In the genomic region with DNA sequence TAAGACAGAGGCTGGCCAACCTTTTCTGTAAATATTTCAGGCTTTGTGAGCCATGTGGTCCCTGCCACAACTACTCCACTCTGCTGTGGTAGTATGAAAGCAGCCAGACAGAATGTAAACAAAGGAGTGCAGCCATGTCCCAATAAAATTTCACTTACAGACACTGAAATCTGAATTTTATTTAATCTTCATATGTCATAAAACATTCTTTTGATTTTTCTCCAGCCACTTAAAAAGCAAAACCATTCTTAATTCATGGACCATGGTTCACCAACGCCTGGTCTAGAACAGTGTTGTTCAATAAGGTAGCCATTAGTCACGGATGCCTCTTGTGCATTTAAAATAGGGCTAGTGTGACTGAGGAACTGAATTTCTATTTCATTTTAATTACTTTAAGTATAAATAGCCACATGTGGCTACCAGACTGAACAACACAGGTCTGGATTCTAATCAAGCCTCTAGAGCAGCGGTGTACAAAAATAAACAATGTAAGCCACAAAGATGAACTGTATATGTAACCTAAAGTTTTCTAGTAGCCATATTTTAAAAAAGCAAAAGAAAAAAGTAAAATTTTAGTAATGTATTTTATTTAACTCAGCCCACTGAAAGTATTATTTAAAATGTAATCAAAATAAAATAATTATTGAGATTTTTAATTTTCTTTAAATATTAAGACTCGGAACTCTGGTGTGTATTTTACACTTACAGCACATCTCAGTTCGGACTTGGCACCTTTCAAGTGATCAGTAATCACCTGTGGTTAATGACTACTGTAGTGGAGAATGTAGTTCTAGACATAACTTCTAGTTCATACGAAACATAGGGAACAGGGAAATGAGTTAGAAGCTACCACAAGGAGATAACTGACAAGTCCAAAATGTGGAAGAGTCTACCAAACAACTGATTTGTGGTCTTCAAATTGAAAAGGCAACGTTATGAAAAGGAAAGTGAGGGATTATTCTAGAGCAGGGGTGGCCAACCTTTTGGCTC, we compare ENCODE assay signal across 29 cellular contexts. TPM values are rescaled to one million over a fixed set of nuclear protein-coding genes. Genes with fewer than 3 reads are reported as not detected.
DNase-seq lines count a peak whose midpoint lies in the region; ATAC-seq and TF ChIP-seq lines count a peak whose summit lies in the region.
"Had no signal": no experiment of that assay in that cellular context is flagged by ENCODE, and none has a peak within 500 bp of the region (broad histone marks: within the 10 kb centered on the region; RNA-seq: fewer than 3 reads in every experiment).

No MANE protein-coding gene starts in this region.

- no peak overlapping the region for H3K14ac ChIP-seq in IMR-90 (replicated peaks; ENCODE audit: low read depth, low read length)

- H3K4me1 ChIP-seq in IMR-90 (ENCODE audit: control insufficient read depth, insufficient read depth, low read length) (no peaks in the 10 kb centered on the region), aorta (ENCODE audit: control insufficient read depth in 1 of 2, insufficient read depth in 2 of 2, low read length in 2 of 2) (no peaks in the 10 kb centered on the region)
- H3K4me1 ChIP-seq: BLaER1, gastrocnemius medialis, Peyer's patch had no signal

- H3K9me3 ChIP-seq in IMR-90 (ENCODE audit: control insufficient read depth, insufficient read depth, low read length) (no peaks in the 10 kb centered on the region), aorta (ENCODE audit: control insufficient read depth, low read length) (no peaks in the 10 kb centered on the region)
- H3K9me3 ChIP-seq: BLaER1, gastrocnemius medialis, Peyer's patch had no signal

- TF ChIP-seq CTCF in BJ (IDR thresholded peaks at IDR 0.05; ENCODE audit: insufficient read depth, low read depth, low read length): no peak
- no peak for TF ChIP-seq CTCF in IMR-90 (conservative IDR thresholded peaks at IDR 0.05; ENCODE audit: low read depth, low read length)
- TF ChIP-seq CTCF in astrocyte of the spinal cord (IDR thresholded peaks at IDR 0.05; ENCODE audit: low read depth, low read length): no peak

- dilution Hi-C loops in IMR-90 (cut with HindIII; ENCODE audit: low sequenced_read_pairs, unreplicated experiment): no loop called here

- H2BK20ac ChIP-seq in IMR-90 (ENCODE audit: low read depth, low read length): no peak overlapping the region

- H2BK120ac ChIP-seq in IMR-90 (ENCODE audit: low read depth, low read length): no peak overlapping the region

- BruUV-seq in IMR-90 (replicated peaks; lab: Mats Ljungman, UMichigan): no TSS peak

- no peak overlapping the region for H2AFZ ChIP-seq in IMR-90 (replicated peaks; ENCODE audit: low read length, poor library complexity)

- no peaks in the 10 kb centered on the region for H4K20me1 ChIP-seq in IMR-90 (ENCODE audit: insufficient read depth, low read length)
- H4K20me1 ChIP-seq: BLaER1 had no signal

- H3K27me3 ChIP-seq in BJ (ENCODE audit: control insufficient read depth, insufficient read depth, low read length) (no peaks in the 10 kb centered on the region), IMR-90 (ENCODE audit: control insufficient read depth, insufficient read depth, low read length) (no peaks in the 10 kb centered on the region), aorta (ENCODE audit: control insufficient read depth in 1 of 2, insufficient read depth in 2 of 2, low read length in 1 of 2) (no peaks in the 10 kb centered on the region)
- H3K27me3 ChIP-seq: BLaER1, gastrocnemius medialis, Peyer's patch had no signal

- H4K91ac ChIP-seq in IMR-90 (ENCODE audit: insufficient read depth, low read depth, low read length): no peak overlapping the region

- H3K36me3 ChIP-seq in BJ (ENCODE audit: control insufficient read depth, insufficient read depth, low read length) (peaks cover 10% of the 10 kb centered on the region), IMR-90 (ENCODE audit: control insufficient read depth, insufficient read depth, low read length) (peaks cover 20% of the 10 kb centered on the region), aorta (ENCODE audit: control insufficient read depth in 1 of 2, insufficient read depth in 2 of 2, low read length in 1 of 2) (peaks cover 4% of the 10 kb centered on the region in 2 donors)

- POLR2A ChIA-PET in BJ (lab: Charles Lee): no interaction called here
- POLR2A ChIA-PET in IMR-90 (lab: Charles Lee; ENCODE audit: unreplicated experiment): no interaction called here

- TF ChIP-seq RAD21 in IMR-90 (IDR thresholded peaks at IDR 0.05; ENCODE audit: low read length): no peak

- H2BK15ac ChIP-seq in IMR-90 (ENCODE audit: low read depth, low read length): no peak overlapping the region

- H4K8ac ChIP-seq in IMR-90 (ENCODE audit: low read depth in 2 of 2, low read length in 2 of 2): no peak overlapping the region

- no peak overlapping the region for H3K18ac ChIP-seq in IMR-90 (ENCODE audit: low read depth, low read length)

- TF ChIP-seq POLR2A in IMR-90 (IDR thresholded peaks at IDR 0.05; ENCODE audit: low read depth, low read length): no peak

- no peaks in the 10 kb centered on the region for H3K9me1 ChIP-seq in IMR-90 (ENCODE audit: insufficient read depth, low read length)

- intact Hi-C loops in IMR-90 (cut with micrococcal nuclease): loop anchor here (5.0 kb wide), 1 partner anchor 271 kb away; no protein-coding TSS in a partner anchor
- intact Hi-C loops in aorta (cut with DNase I): no loop called here

- H3K23ac ChIP-seq in IMR-90 (ENCODE audit: low read depth, low read length): no peak overlapping the region

- CTCF ChIA-PET in BJ (lab: Yijun Ruan, JAX): interaction anchor here (0.6 to 1.1 kb wide), 2 partner anchors 222 to 281 kb away, joined by 4 read pairs; no protein-coding TSS in a partner anchor
- CTCF ChIA-PET in IMR-90 (lab: Yijun Ruan, JAX): interaction anchor here (0.6 kb wide), 1 partner anchor 11 kb away, joined by 4 read pairs; no protein-coding TSS in a partner anchor

- no peak overlapping the region for H2AK9ac ChIP-seq in IMR-90 (replicated peaks; ENCODE audit: low read depth, low read length, poor library complexity)

- peak; percentile 82 for ATAC-seq in IMR-90 (ENCODE audit: low read depth)
- ATAC-seq in GM21447 (IDR thresholded peaks at IDR 0.05; ENCODE audit: unreplicated experiment): no peak
- no peak for ATAC-seq in GM18907 (IDR thresholded peaks at IDR 0.05; ENCODE audit: unreplicated experiment)
- ATAC-seq in aorta (ENCODE audit: low FRiP score): no peak
- ATAC-seq: activated naive CD4-positive, alpha-beta T cell treated with anti-CD3 and anti-CD28 coated beads, Interleukin-2, amount 50 U/mL, for 72 hours; gastrocnemius medialis; natural killer cell treated with Interleukin-12 subunit alpha and Interleukin-12 subunit beta and Interleukin-15 and Interleukin-18, amount 100 ng/mL, for 72 hours had no signal

- no peak overlapping the region for H3K56ac ChIP-seq in IMR-90 (ENCODE audit: extremely low read depth, insufficient read depth, low read length)

- in situ Hi-C loops in IMR-90 (cut with MboI; ENCODE audit: low sequenced_read_pairs) (no loop called here), astrocyte of the spinal cord (cut with HindIII; ENCODE audit: low sequenced_read_pairs) (no loop called here)

- H4K5ac ChIP-seq in IMR-90 (ENCODE audit: low read depth, low read length): no peak overlapping the region

- H3K4me3 ChIP-seq in BJ (ENCODE audit: low read depth, low read length) (no peak overlapping the region), IMR-90 (ENCODE audit: insufficient read depth, low read depth, low read length) (no peak overlapping the region), astrocyte of the spinal cord (ENCODE audit: low read depth, low read length) (no peak overlapping the region), aorta (ENCODE audit: low read length in 2 of 2) (no peak overlapping the region)
- H3K4me3 ChIP-seq: BLaER1, gastrocnemius medialis, lung, Peyer's patch had no signal

- H3K4ac ChIP-seq in IMR-90 (ENCODE audit: low read depth, low read length): no peak overlapping the region

- no peak overlapping the region for H2AK5ac ChIP-seq in IMR-90 (ENCODE audit: low read depth, low read length)

- peak; percentile 86 for DNase-seq in BJ (ENCODE audit: low read depth)
- DNase-seq in IMR-90: peak; percentile 57
- DNase-seq in astrocyte of the spinal cord (ENCODE audit: low read depth, low spot score): peak; percentile 62
- DNase-seq in iris pigment epithelial cell (ENCODE audit: low read depth): peak; percentile 81
- DNase-seq in NCI-H2081 (lab: John Stamatoyannopoulos, UW): no peak
- no peak for DNase-seq in aorta
- DNase-seq: ACHN; activated CD4-positive, alpha-beta T cell treated with anti-CD3 and anti-CD28 coated beads for 4 hours; activated T-cell treated with anti-CD3 and anti-CD28 coated beads for 4 hours; anterior cingulate cortex; COR-L47; gastrocnemius medialis; GF-D8; H7; NCI-H1930; NCI-H524 treated with DMSO at 0.1 percent for 48 hours; NK-92 treated with Interleukin-12 subunit alpha and Interleukin-12 subunit beta, amount 100 ng/mL, for 24 hours; occipital lobe; Peyer's patch; SHP77; stimulated activated CD4-positive, alpha-beta T cell treated with anti-CD3 and anti-CD28 coated beads, Interleukin-4, amount 100 ng/mL, for 4 hours; trophoblast cell had no signal

- no CpG with 5 or more reads among the region's 7 CpGs for WGBS in IMR-90 (ENCODE audit: extremely low coverage in 2 of 2, insufficient read length in 1 of 2), 2 experiments
- 90% methylated on average over 7 of the region's 7 CpGs for WGBS in aorta, 2 donors

- no peak overlapping the region for H3K27ac ChIP-seq in IMR-90 (ENCODE audit: insufficient read depth, low read length)
- no peak overlapping the region for H3K27ac ChIP-seq in aorta (ENCODE audit: low read depth in 1 of 2, low read length in 2 of 2)
- H3K27ac ChIP-seq: BLaER1, gastrocnemius medialis, KMS-11, Peyer's patch had no signal

- H2BK5ac ChIP-seq in IMR-90 (ENCODE audit: low read depth, low read length, poor library complexity, severe bottlenecking): no peak overlapping the region

- no peak overlapping the region for H3K9ac ChIP-seq in IMR-90 (ENCODE audit: low read depth, low read length)
- H3K9ac ChIP-seq: BLaER1, KMS-11 had no signal

- H3K4me2 ChIP-seq in IMR-90 (ENCODE audit: low read depth, low read length): no peak overlapping the region
- H3K4me2 ChIP-seq: BLaER1, KMS-11 had no signal

- no peaks in the 10 kb centered on the region; a peak in 1 of 4 replicates for H3K79me1 ChIP-seq in IMR-90 (ENCODE audit: low read depth in 1 of 2, low read length in 2 of 2)

RNA-seq across cellular contexts. Expression of gene GEMIN5, which starts 14.3 kb away (rescaled TPM):
- polyA plus RNA-seq in BJ (2011; rRNA removed): 7.5 and 7.8 TPM in 2 replicates
- 9.4 and 9.5 TPM in 2 replicates for polyA minus RNA-seq in BJ (2011; rRNA and poly(A)+ RNA removed)
- total RNA-seq in IMR-90 (2012; rRNA removed): 27.5 and 31.5 TPM in 2 replicates
- 8.1 and 9.0 TPM in 2 replicates for polyA plus RNA-seq in IMR-90 (2012; rRNA removed)
- 3.8 and 4.5 TPM in 2 replicates for polyA plus RNA-seq in IMR-90 (2012; cell fraction: cytosol; rRNA removed)
- 4.5 and 6.4 TPM in 2 replicates for polyA plus RNA-seq in IMR-90 (2012; cell fraction: nucleus; rRNA removed; ENCODE audit: low replicate concordance)
- total RNA-seq in aorta: 10 to 100 TPM; 12.0 to 12.8 TPM
- 1 to 10 TPM; 2.0 to 3.0 TPM for polyA plus RNA-seq in aorta

RNA-seq across cellular contexts. Expression of gene MRPL22, which starts 17.1 kb away (rescaled TPM):
- polyA plus RNA-seq in BJ (2011; rRNA removed): 32.0 and 40.8 TPM in 2 replicates
- 15.6 and 18.8 TPM in 2 replicates for polyA minus RNA-seq in BJ (2011; rRNA and poly(A)+ RNA removed)
- 13.3 and 21.7 TPM in 2 replicates for total RNA-seq in IMR-90 (2012; rRNA removed)
- 58.0 and 58.5 TPM in 2 replicates for polyA plus RNA-seq in IMR-90 (2012; rRNA removed)
- 8.3 and 20.3 TPM in 2 replicates for polyA plus RNA-seq in IMR-90 (2012; cell fraction: cytosol; rRNA removed)
- 5.1 and 22.9 TPM in 2 replicates for polyA plus RNA-seq in IMR-90 (2012; cell fraction: nucleus; rRNA removed; ENCODE audit: low replicate concordance)
- total RNA-seq in aorta: 10 to 100 TPM; 27.8 to 34.8 TPM
- 10 to 100 TPM; 27.9 to 34.9 TPM for polyA plus RNA-seq in aorta

Comparison
In these comparisons a context has a peak if more than half of its experiments do, and no peak if none do; other contexts are left out.
1. DNase-seq: peak in BJ (single experiment), IMR-90 (single experiment), astrocyte of the spinal cord (single experiment) and iris pigment epithelial cell (single experiment); none in NCI-H2081 (0 of 2) and aorta (0 of 2).